8 cellular contexts compared by ENCODE assay signal in genomic region chr21:33324311-33325221, GRCh38. TPM values are rescaled to one million over a fixed set of nuclear protein-coding genes. Genes with fewer than 3 reads are reported as not detected.
DNase-seq lines count a peak whose midpoint lies in the region; ATAC-seq and TF ChIP-seq lines count a peak whose summit lies in the region.

IFNAR1 (plus strand) TSS chr21:33324970; CDS start chr21:33325056, 86 bp downstream.

- peak within 1 kb of the TSS; percentile 94 for H3K27ac ChIP-seq in right cardiac atrium (ENCODE audit: low read length)
- H3K27ac ChIP-seq in vagina = peak within 1 kb of the TSS; percentile 95

- peaks cover 12% of the 10 kb centered on the region for H3K4me1 Mint-ChIP-seq in T-helper 17 cell

- no peaks in the 10 kb centered on the region for H3K36me3 Mint-ChIP-seq in T-helper 17 cell (ENCODE audit: low read depth)

- no peaks in the 10 kb centered on the region for H3K9me3 ChIP-seq in T-helper 17 cell (ENCODE audit: control insufficient read depth, low read length, poor library complexity, severe bottlenecking)
- no peaks in the 10 kb centered on the region for H3K9me3 ChIP-seq in right cardiac atrium (ENCODE audit: control insufficient read depth, low read length)
- no peaks in the 10 kb centered on the region for H3K9me3 ChIP-seq in vagina

- H3K27ac Mint-ChIP-seq in T-helper 17 cell = no peak within 1 kb of the TSS

- H3K4me3 ChIP-seq in right cardiac atrium (ENCODE audit: low read length) (peak within 1 kb of the TSS; percentile 66), vagina (peak within 1 kb of the TSS; percentile 82 to 87)

- H3K27me3 ChIP-seq in right cardiac atrium (ENCODE audit: control insufficient read depth, insufficient read depth) (no peaks in the 10 kb centered on the region), vagina (no peaks in the 10 kb centered on the region)

- no peak for TF ChIP-seq CTCF in vagina (IDR thresholded peaks at IDR 0.05)

- no peak within 1 kb of the TSS for H3K4me3 Mint-ChIP-seq in T-helper 17 cell

- peak; percentile 32 to 87 for TF ChIP-seq POLR2A in vagina (IDR thresholded peaks at IDR 0.05)

- no peaks in the 10 kb centered on the region for H3K36me3 ChIP-seq in vagina

- DNase-seq in NCI-H1694 treated with DMSO at 0.1 percent for 48 hours (lab: John Stamatoyannopoulos, UW) = peak; percentile 99
- DNase-seq in T-helper 17 cell = peak; percentile 96 to 99 (median 98)
- peak; percentile 57 to 99 (median 96) for DNase-seq in anterior cingulate cortex (lab: John Stamatoyannopoulos, UW)
- DNase-seq in right cardiac atrium = peak; percentile 99 to 100 (median 100)
- peak; percentile 98 for DNase-seq in putamen (ENCODE audit: low spot score)
- peak; percentile 98 to 99 for DNase-seq in vagina (ENCODE audit: extremely low spot score in 2 of 2)

- WGBS in right cardiac atrium = under 1% methylated on average over 85 of the region's 85 CpGs

- ATAC-seq in GM18499 (IDR thresholded peaks at IDR 0.05; ENCODE audit: insufficient read depth, unreplicated experiment) (peak; percentile 51), HG02938 (IDR thresholded peaks at IDR 0.05; ENCODE audit: unreplicated experiment) (peak; percentile 79), T-helper 17 cell (peak; percentile 86), right cardiac atrium (peak; percentile 99)

- H3K4me1 ChIP-seq in right cardiac atrium (ENCODE audit: control insufficient read depth, insufficient read depth, low read length) = peaks cover 7% of the 10 kb centered on the region
- peaks cover 27% of the 10 kb centered on the region for H3K4me1 ChIP-seq in vagina

- H3K27me3 Mint-ChIP-seq in T-helper 17 cell = no peaks in the 10 kb centered on the region

- intact Hi-C loops in right cardiac atrium (cut with DNase I) = no loop called here
- intact Hi-C loops in vagina (cut with DNase I) = no loop called here

RNA-seq across cellular contexts. Expression of gene IFNAR1, which starts in this region (rescaled TPM):
- 10 to 100 TPM; 16.6 to 27.6 TPM for total RNA-seq in T-helper 17 cell
- 10 to 100 TPM; 24.0 to 28.7 (median 26.5) TPM for total RNA-seq in right cardiac atrium
- polyA plus RNA-seq in right cardiac atrium = 9.6 TPM
- total RNA-seq in vagina = 20.4 TPM

Comparison
In these comparisons a context has a peak if more than half of its experiments do, and no peak if none do; other contexts are left out.
1. Peak in every context shown above with its lines: DNase-seq, ATAC-seq, H3K4me3 ChIP-seq and H3K27ac ChIP-seq.